In the genomic region with DNA sequence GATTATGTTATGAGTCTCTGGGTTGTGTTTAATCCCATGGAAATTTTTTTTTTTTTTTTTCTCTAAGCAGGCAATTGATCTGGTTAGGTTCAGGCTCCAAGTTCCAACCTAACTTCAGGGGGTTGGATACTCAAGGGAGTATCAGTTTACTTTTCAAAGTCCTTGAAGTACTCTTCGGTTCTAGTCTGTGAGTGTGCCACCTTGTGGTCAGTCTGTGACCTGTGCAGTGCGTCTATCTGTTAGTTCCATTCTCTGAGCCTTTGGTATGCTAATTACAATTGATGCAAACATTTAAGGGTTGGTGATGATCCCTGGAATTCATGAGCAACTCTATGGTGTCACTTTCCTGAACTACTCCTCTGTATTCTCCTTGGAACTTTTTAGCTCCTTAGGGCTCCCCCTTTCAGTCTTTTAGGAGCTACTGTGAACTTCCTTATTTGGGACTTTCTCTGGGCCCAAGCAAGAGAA, we compare ENCODE assay signal across 9 cellular contexts.
DNase-seq lines count a peak whose midpoint lies in the region; ATAC-seq and TF ChIP-seq lines count a peak whose summit lies in the region.
"Had no signal": no experiment of that assay in that cellular context is flagged by ENCODE, and none has a peak within 500 bp of the region (broad histone marks: within the 10 kb centered on the region; RNA-seq: fewer than 3 reads in every experiment).

No MANE protein-coding gene starts in this region.

- DNase-seq in D341Med (ENCODE audit: low spot score), result peak; percentile 41
- DNase-seq in NCI-H82 (lab: John Stamatoyannopoulos, UW), result peak; percentile 55
- peak; percentile 61 for DNase-seq in epithelial cell of esophagus (ENCODE audit: low read depth)
- no peak for DNase-seq in progenitor cell of endocrine pancreas (ENCODE audit: low spot score, unreplicated experiment)
- DNase-seq in NCI-H2227 treated with DMSO at 0.1 percent for 48 hours (lab: John Stamatoyannopoulos, UW), result no peak
- DNase-seq in putamen (ENCODE audit: low spot score), result no peak
- DNase-seq in effector CD4-positive, alpha-beta T cell, result no peak

- no peak overlapping the region for H3K4me3 ChIP-seq in epithelial cell of esophagus (ENCODE audit: low read length)
- H3K4me3 ChIP-seq: SJCRH30 had no signal

- H3K4me3 Mint-ChIP-seq in progenitor cell of endocrine pancreas (ENCODE audit: low read depth), result no peak overlapping the region

- H3K36me3 Mint-ChIP-seq in progenitor cell of endocrine pancreas (ENCODE audit: insufficient read depth), result peaks cover 30% of the 10 kb centered on the region

- peaks cover 16% of the 10 kb centered on the region for H3K9me3 Mint-ChIP-seq in progenitor cell of endocrine pancreas (ENCODE audit: low read depth)

- ATAC-seq in GM21367 (IDR thresholded peaks at IDR 0.05; ENCODE audit: unreplicated experiment), result peak; percentile 78

- no peaks in the 10 kb centered on the region for H3K27me3 Mint-ChIP-seq in progenitor cell of endocrine pancreas

- H3K27ac Mint-ChIP-seq in progenitor cell of endocrine pancreas, result no peak overlapping the region

- TF ChIP-seq CTCF in epithelial cell of esophagus (IDR thresholded peaks at IDR 0.05; ENCODE audit: insufficient read depth, low read depth, low read length, missing control alignments) (peak; percentile 63), progenitor cell of endocrine pancreas (IDR thresholded peaks at IDR 0.05; ENCODE audit: unreplicated experiment) (peak; percentile 56)

- H3K4me1 Mint-ChIP-seq in progenitor cell of endocrine pancreas (ENCODE audit: low read depth), result no peaks in the 10 kb centered on the region

Comparison
In these comparisons a context has a peak if more than half of its experiments do, and no peak if none do; other contexts are left out.
1. DNase-seq: peak in D341Med (single experiment), NCI-H82 (single experiment) and epithelial cell of esophagus (single experiment); none in progenitor cell of endocrine pancreas (single experiment), NCI-H2227 treated with DMSO at 0.1 percent for 48 hours (single experiment), putamen (single experiment) and effector CD4-positive, alpha-beta T cell (single experiment).